In the genomic region with DNA sequence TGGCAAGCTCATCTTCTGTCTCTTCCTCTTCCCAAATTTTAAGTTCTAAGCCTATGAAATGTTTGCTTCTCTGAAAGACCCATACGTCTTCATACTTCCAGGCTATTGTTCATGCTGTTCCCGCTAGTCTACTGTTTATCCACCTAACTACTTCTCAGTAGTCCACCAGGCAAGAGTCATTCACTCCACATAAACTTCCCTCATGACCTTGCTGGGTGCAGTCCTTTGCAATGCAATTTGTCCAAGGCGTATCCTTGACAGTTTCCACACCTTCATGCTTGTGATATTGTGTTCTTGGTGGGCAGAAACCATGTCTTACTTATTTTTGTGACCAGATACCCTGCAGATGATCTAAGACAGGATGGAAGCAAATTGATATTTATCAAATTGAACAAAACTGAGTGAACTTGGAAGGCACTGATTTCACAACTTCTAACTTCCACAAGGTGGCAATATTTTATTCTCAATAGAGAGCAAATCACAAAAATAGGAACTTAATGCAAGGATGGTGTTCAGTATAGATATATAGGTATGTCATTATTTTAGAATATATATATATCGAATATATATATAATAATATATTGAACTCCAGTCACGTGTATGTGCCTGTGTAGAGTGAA, we compare ENCODE assay signal across 10 cellular contexts. TPM values are rescaled to one million over a fixed set of nuclear protein-coding genes. Genes with fewer than 3 reads are reported as not detected.
DNase-seq lines count a peak whose midpoint lies in the region; ATAC-seq and TF ChIP-seq lines count a peak whose summit lies in the region.
"Had no signal": no experiment of that assay in that cellular context is flagged by ENCODE, and none has a peak within 500 bp of the region (broad histone marks: within the 10 kb centered on the region; RNA-seq: fewer than 3 reads in every experiment).

No MANE protein-coding gene starts in this region.

- H3K79me2 ChIP-seq in neural cell (replicated peaks; ENCODE audit: insufficient read depth, low read length) = no peaks in the 10 kb centered on the region

- no peaks in the 10 kb centered on the region for H3K27me3 Mint-ChIP-seq in CD8-positive, alpha-beta T cell (ENCODE audit: low read depth)
- H3K27me3 Mint-ChIP-seq: activated CD4-positive, alpha-beta T cell treated with anti-CD3 and anti-CD28 coated beads for 36 hours; memory B cell had no signal

- CTCF ChIA-PET in CD8-positive, alpha-beta T cell (lab: Charles Lee) = no interaction called here

- H3K4me3 Mint-ChIP-seq in stimulated activated effector memory CD8-positive, alpha-beta T cell treated with anti-CD3 and anti-CD28 coated beads, Interleukin-12 subunit alpha, Interleukin-12 subunit beta, amount 100 ng/mL, for 72 hours = no peak overlapping the region
- H3K4me3 Mint-ChIP-seq in CD8-positive, alpha-beta T cell = no peak overlapping the region
- H3K4me3 Mint-ChIP-seq: activated CD4-positive, alpha-beta T cell treated with anti-CD3 and anti-CD28 coated beads for 36 hours; memory B cell had no signal

- intact Hi-C loops in CD8-positive, alpha-beta T cell (cut with DNase I, micrococcal nuclease) = loop anchor here in 1 of 2 experiments (10.0 kb wide), 1 partner anchor 51 kb away; the partner anchor contains the start of gene LURAP1L

- no peak overlapping the region for H2AFZ ChIP-seq in neural cell (ENCODE audit: low read depth, low read length)

- H3K27me3 ChIP-seq in neural cell (ENCODE audit: insufficient read depth, low read depth, low read length) = no peaks in the 10 kb centered on the region
- no peaks in the 10 kb centered on the region for H3K27me3 ChIP-seq in CD8-positive, alpha-beta T cell (ENCODE audit: insufficient read depth, low read length)

- POLR2A ChIA-PET in CD8-positive, alpha-beta T cell (lab: Charles Lee) = interaction anchor here (0.6 kb wide), 1 partner anchor 214 kb away, joined by 3 read pairs; no protein-coding TSS in a partner anchor

- H3K4me1 Mint-ChIP-seq in stimulated activated effector memory CD8-positive, alpha-beta T cell treated with anti-CD3 and anti-CD28 coated beads, Interleukin-12 subunit alpha, Interleukin-12 subunit beta, amount 100 ng/mL, for 72 hours = no peaks in the 10 kb centered on the region
- no peaks in the 10 kb centered on the region for H3K4me1 Mint-ChIP-seq in CD8-positive, alpha-beta T cell (ENCODE audit: low read depth)
- H3K4me1 Mint-ChIP-seq: activated CD4-positive, alpha-beta T cell treated with anti-CD3 and anti-CD28 coated beads for 36 hours; memory B cell had no signal

- H3K9ac ChIP-seq in neural cell (ENCODE audit: low read length) = no peak overlapping the region

- H4K20me1 ChIP-seq in neural cell (ENCODE audit: insufficient read depth) = no peaks in the 10 kb centered on the region

- H3F3A ChIP-seq in neural cell (ENCODE audit: insufficient read depth, low read length, poor library complexity, severe bottlenecking) = no peaks in the 10 kb centered on the region

- H3K27ac ChIP-seq in neural cell (ENCODE audit: low read length) = no peak overlapping the region
- no peak overlapping the region for H3K27ac ChIP-seq in CD8-positive, alpha-beta T cell (ENCODE audit: low read depth, low read length)

- TF ChIP-seq CTCF in cardiac fibroblast (IDR thresholded peaks at IDR 0.05; ENCODE audit: low read depth, low read length) (peak; percentile 47), neural cell (IDR thresholded peaks at IDR 0.05; ENCODE audit: poor library complexity, severe bottlenecking) (peak; percentile 57)
- no peak for TF ChIP-seq CTCF in CD8-positive, alpha-beta T cell (IDR thresholded peaks at IDR 0.05)

- H3K9me2 ChIP-seq in neural cell (ENCODE audit: insufficient read depth, low read length) = no peaks in the 10 kb centered on the region

- no peaks in the 10 kb centered on the region for H3K9me3 ChIP-seq in neural cell (ENCODE audit: low read length)
- H3K9me3 ChIP-seq in CD8-positive, alpha-beta T cell (ENCODE audit: low read length) = no peaks in the 10 kb centered on the region

- TF ChIP-seq RAD21 in neural cell (conservative IDR thresholded peaks at IDR 0.05) = peak; percentile 61

- no peak overlapping the region for H3K4me2 ChIP-seq in neural cell (ENCODE audit: low read length)

- peaks cover 25% of the 10 kb centered on the region for H3K9me3 Mint-ChIP-seq in stimulated activated effector memory CD8-positive, alpha-beta T cell treated with anti-CD3 and anti-CD28 coated beads, Interleukin-12 subunit alpha, Interleukin-12 subunit beta, amount 100 ng/mL, for 72 hours
- peaks cover 13% of the 10 kb centered on the region for H3K9me3 Mint-ChIP-seq in CD8-positive, alpha-beta T cell

- H3K36me3 ChIP-seq in neural cell (ENCODE audit: insufficient read depth, low read length) = no peaks in the 10 kb centered on the region
- H3K36me3 ChIP-seq in CD8-positive, alpha-beta T cell (ENCODE audit: insufficient read depth, low read length) = no peaks in the 10 kb centered on the region

- H3K36me3 Mint-ChIP-seq in stimulated activated effector memory CD8-positive, alpha-beta T cell treated with anti-CD3 and anti-CD28 coated beads, Interleukin-12 subunit alpha, Interleukin-12 subunit beta, amount 100 ng/mL, for 72 hours = no peaks in the 10 kb centered on the region
- no peaks in the 10 kb centered on the region for H3K36me3 Mint-ChIP-seq in CD8-positive, alpha-beta T cell
- H3K36me3 Mint-ChIP-seq: memory B cell had no signal

- no peak for TF ChIP-seq EP300 in neural cell (conservative IDR thresholded peaks at IDR 0.05; ENCODE audit: poor library complexity, severe bottlenecking)

- no peak for ATAC-seq in stimulated activated effector memory CD8-positive, alpha-beta T cell treated with anti-CD3 and anti-CD28 coated beads, Interleukin-12 subunit alpha, Interleukin-12 subunit beta, amount 100 ng/mL, for 72 hours
- ATAC-seq in CD8-positive, alpha-beta T cell = no peak
- no peak for ATAC-seq in GM21515 (IDR thresholded peaks at IDR 0.05; ENCODE audit: unreplicated experiment)
- ATAC-seq: activated CD4-positive, alpha-beta T cell treated with anti-CD3 and anti-CD28 coated beads for 36 hours had no signal

- no peak overlapping the region for H3K27ac Mint-ChIP-seq in stimulated activated effector memory CD8-positive, alpha-beta T cell treated with anti-CD3 and anti-CD28 coated beads, Interleukin-12 subunit alpha, Interleukin-12 subunit beta, amount 100 ng/mL, for 72 hours
- no peak overlapping the region for H3K27ac Mint-ChIP-seq in CD8-positive, alpha-beta T cell
- H3K27ac Mint-ChIP-seq: activated CD4-positive, alpha-beta T cell treated with anti-CD3 and anti-CD28 coated beads for 36 hours; memory B cell had no signal

- H3K4me1 ChIP-seq in CD8-positive, alpha-beta T cell (ENCODE audit: insufficient read depth, low read length) = no peaks in the 10 kb centered on the region

- DNase-seq in EH (ENCODE audit: low read depth) = peak; percentile 14
- peak; percentile 19 for DNase-seq in NCI-H1694 (lab: John Stamatoyannopoulos, UW)
- peak; percentile 46 to 60 for DNase-seq in cardiac fibroblast (ENCODE audit: low read depth in 2 of 2)
- no peak for DNase-seq in ureter (ENCODE audit: low spot score)
- no peak for DNase-seq in stimulated activated effector memory CD8-positive, alpha-beta T cell treated with anti-CD3 and anti-CD28 coated beads, Interleukin-12 subunit alpha, Interleukin-12 subunit beta, amount 100 ng/mL, for 72 hours (ENCODE audit: low spot score in 2 of 2)
- DNase-seq in CD8-positive, alpha-beta T cell = no peak
- DNase-seq: activated CD4-positive, alpha-beta T cell treated with anti-CD3 and anti-CD28 coated beads for 36 hours had no signal

- H3K4me3 ChIP-seq in cardiac fibroblast (replicated peaks in 1 of 2; ENCODE audit: low read depth in 2 of 2, low read length in 2 of 2) = no peak overlapping the region
- H3K4me3 ChIP-seq in neural cell (ENCODE audit: low read length) = no peak overlapping the region
- no peak overlapping the region for H3K4me3 ChIP-seq in CD8-positive, alpha-beta T cell (ENCODE audit: low read depth, low read length)

TF ChIP-seq in neural cell, 6 proteins besides CTCF, POLR2A, EP300 and RAD21:
- TF ChIP-seq TAF1 (IDR thresholded peaks at IDR 0.05; ENCODE audit: low read depth) (no peak), POLR2AphosphoS5 (IDR thresholded peaks at IDR 0.05) (no peak), MXI1 (conservative IDR thresholded peaks at IDR 0.05; ENCODE audit: poor library complexity, severe bottlenecking) (no peak), REST (IDR thresholded peaks at IDR 0.05; ENCODE audit: borderline replicate concordance) (no peak), SMC3 (conservative IDR thresholded peaks at IDR 0.05; ENCODE audit: poor library complexity) (peak; percentile 57), EZH2 (IDR thresholded peaks at IDR 0.05; ENCODE audit: borderline replicate concordance, insufficient read depth, low read length, poor library complexity, severe bottlenecking) (no peak)

RNA-seq across cellular contexts. Expression of gene TYRP1, which starts 30.3 kb away (rescaled TPM):
- not detected in 2 replicates for polyA plus RNA-seq in neural cell
- polyA minus RNA-seq in neural cell = not detected in 2 replicates
- not detected for total RNA-seq in ureter
- not detected for total RNA-seq in CD8-positive, alpha-beta T cell
- total RNA-seq: activated CD4-positive, alpha-beta T cell treated with anti-CD3 and anti-CD28 coated beads for 36 hours had no signal

RNA-seq across cellular contexts. Expression of gene LURAP1L, which starts 51.3 kb away (rescaled TPM):
- polyA plus RNA-seq in neural cell = 0.59 TPM in 1 of 2 replicates, not detected in the other
- 0.49 and 0.58 TPM in 2 replicates for polyA minus RNA-seq in neural cell
- 6.6 TPM for total RNA-seq in ureter
- not detected for total RNA-seq in CD8-positive, alpha-beta T cell
- total RNA-seq: activated CD4-positive, alpha-beta T cell treated with anti-CD3 and anti-CD28 coated beads for 36 hours had no signal

Comparison
In these comparisons a context has a peak if more than half of its experiments do, and no peak if none do; other contexts are left out.
1. DNase-seq: peak in EH (single experiment), NCI-H1694 (single experiment) and cardiac fibroblast (2 of 2); none in ureter (single experiment), stimulated activated effector memory CD8-positive, alpha-beta T cell treated with anti-CD3 and anti-CD28 coated beads, Interleukin-12 subunit alpha, Interleukin-12 subunit beta, amount 100 ng/mL, for 72 hours (0 of 2) and CD8-positive, alpha-beta T cell (0 of 7).